In the genomic region with DNA sequence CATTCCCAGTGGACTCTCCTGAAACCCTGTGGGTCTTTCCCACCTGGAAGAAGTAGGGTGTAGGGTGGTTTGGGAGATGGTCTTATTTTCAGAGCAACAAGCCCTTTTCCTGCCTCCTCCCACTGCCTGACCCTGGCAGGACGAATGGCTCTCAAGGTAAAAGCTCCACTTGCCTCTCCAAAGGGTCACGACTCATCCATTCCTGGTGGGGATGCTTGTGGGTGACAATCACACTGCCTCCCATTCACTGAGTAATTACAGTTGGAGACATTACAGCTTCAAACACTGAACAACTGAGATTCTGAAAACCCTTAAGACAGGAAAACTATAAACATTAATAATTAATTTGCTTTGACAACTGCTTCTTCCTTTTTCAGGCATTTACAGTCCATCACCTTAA, we compare ENCODE assay signal across 14 cellular contexts.
"Had no signal": no experiment of that assay in that cellular context is flagged by ENCODE, and none has a peak within 500 bp of the region (broad histone marks: within the 10 kb centered on the region; RNA-seq: fewer than 3 reads in every experiment).

No MANE protein-coding gene starts in this region.

- DNase-seq: activated CD4-positive, alpha-beta T cell treated with anti-CD3 and anti-CD28 coated beads, Interleukin-2, amount 50 U/mL, for 4 hours; activated CD4-positive, CD25-positive, alpha-beta regulatory T cell treated with anti-CD3 and anti-CD28 coated beads, Interleukin-2, amount 50 U/mL, for 72 hours; activated T-cell treated with anti-CD3 and anti-CD28 coated beads, Interleukin-2, amount 50 U/mL, for 1 hour; body of pancreas; dermis blood vessel endothelial cell; head of caudate nucleus; left ventricle myocardium inferior; mesendoderm; pancreas; stimulated activated CD4-positive, alpha-beta T cell treated with anti-CD3 and anti-CD28 coated beads, Interleukin-15, amount 100 ng/mL, for 24 hours; stimulated activated CD4-positive, alpha-beta T cell treated with anti-CD3 and anti-CD28 coated beads, Interleukin-4, amount 100 ng/mL, for 24 hours; T-helper 17 cell; upper lobe of right lung had no signal

- ATAC-seq: body of pancreas, esophagus mucosa, pancreas, T-helper 17 cell, upper lobe of right lung had no signal
